In genomic region chr10:5975641-5976473, GRCh38 we compare ENCODE assay signal across 8 cellular contexts. TPM values are rescaled to one million over a fixed set of nuclear protein-coding genes. Genes with fewer than 3 reads are reported as not detected.
DNase-seq lines count a peak whose midpoint lies in the region; TF ChIP-seq lines count a peak whose summit lies in the region.

No MANE protein-coding gene starts in this region.

- H3K4me3 ChIP-seq in GM12864 (ENCODE audit: low read depth, low read length) (peak overlapping the region; percentile 98), HFF-Myc (replicated peaks; ENCODE audit: low read depth, low read length) (peak overlapping the region; percentile 87), hepatocyte (no peak overlapping the region)

- DNase-seq in GM12864 (ENCODE audit: low read depth) (peak; percentile 88), HFF-Myc (ENCODE audit: extremely low read depth, low read depth) (no peak), NAMALWA (ENCODE audit: low spot score) (peak; percentile 82), hepatocyte (ENCODE audit: low spot score) (no peak), DMS 273 treated with DMSO at 0.1 percent for 48 hours (lab: John Stamatoyannopoulos, UW) (no peak), T1000 (lab: John Stamatoyannopoulos, UW) (no peak)
- peak; percentile 20 for DNase-seq in activated effector memory CD4-positive, alpha-beta T cell treated with Interleukin-2 at 50 U/mL for 16 hours
- peak in 3 of 4 experiments; percentile 26 to 58 (median 28) for DNase-seq in stimulated activated CD4-positive, alpha-beta T cell treated with anti-CD3 and anti-CD28 coated beads, Interleukin-1b, Interleukin-23, amount 100 ng/mL, for 24 hours (ENCODE audit: low read depth in 4 of 4, low spot score in 1 of 4)

- 80% methylated on average over 20 of the region's 20 CpGs for WGBS in hepatocyte (ENCODE audit: low lambda C conversion rate, missing lambda C conversion rate)

- H2AFZ ChIP-seq in hepatocyte: no peak overlapping the region

- no peaks in the 10 kb centered on the region for H3K9me3 ChIP-seq in hepatocyte (ENCODE audit: low read depth)

- no peaks in the 10 kb centered on the region for H3K79me2 ChIP-seq in hepatocyte

- peaks cover 35% of the 10 kb centered on the region for H3K27me3 ChIP-seq in hepatocyte

- H3K36me3 ChIP-seq in hepatocyte (replicated peaks; ENCODE audit: insufficient read depth, low read depth): no peaks in the 10 kb centered on the region

- H3K4me1 ChIP-seq in hepatocyte (ENCODE audit: insufficient read depth): peaks cover 3% of the 10 kb centered on the region

- peak overlapping the region; percentile 99 for H3K4me2 ChIP-seq in hepatocyte

- no peaks in the 10 kb centered on the region for H3K9me2 ChIP-seq in hepatocyte (replicated peaks; ENCODE audit: insufficient read depth)

- H4K20me1 ChIP-seq in hepatocyte (ENCODE audit: insufficient read depth, poor library complexity, severe bottlenecking): no peaks in the 10 kb centered on the region

- H3K27ac ChIP-seq in hepatocyte: no peak overlapping the region

- TF ChIP-seq CTCF in GM12864 (IDR thresholded peaks at IDR 0.05; ENCODE audit: low read depth, low read length, missing control alignments) (no peak), HFF-Myc (IDR thresholded peaks at IDR 0.05; ENCODE audit: low read depth, low read length, missing control alignments) (no peak), hepatocyte (IDR thresholded peaks at IDR 0.05; ENCODE audit: poor library complexity) (no peak)

RNA-seq across cellular contexts. Expression of gene IL15RA, which starts 1.5 kb away (rescaled TPM):
- total RNA-seq in hepatocyte: 2.4 and 4.1 TPM in 2 replicates
- 3.8 and 4.2 TPM in 2 replicates for polyA plus RNA-seq in hepatocyte

Comparison
In these comparisons a context has a peak if more than half of its experiments do, and no peak if none do; other contexts are left out.
1. DNase-seq: peak in GM12864 (single experiment), NAMALWA (single experiment), activated effector memory CD4-positive, alpha-beta T cell treated with Interleukin-2 at 50 U/mL for 16 hours (single experiment) and stimulated activated CD4-positive, alpha-beta T cell treated with anti-CD3 and anti-CD28 coated beads, Interleukin-1b, Interleukin-23, amount 100 ng/mL, for 24 hours (3 of 4); none in HFF-Myc (single experiment), hepatocyte (single experiment), DMS 273 treated with DMSO at 0.1 percent for 48 hours (single experiment) and T1000 (single experiment).